8 cellular contexts compared by ENCODE assay signal in the genomic region with DNA sequence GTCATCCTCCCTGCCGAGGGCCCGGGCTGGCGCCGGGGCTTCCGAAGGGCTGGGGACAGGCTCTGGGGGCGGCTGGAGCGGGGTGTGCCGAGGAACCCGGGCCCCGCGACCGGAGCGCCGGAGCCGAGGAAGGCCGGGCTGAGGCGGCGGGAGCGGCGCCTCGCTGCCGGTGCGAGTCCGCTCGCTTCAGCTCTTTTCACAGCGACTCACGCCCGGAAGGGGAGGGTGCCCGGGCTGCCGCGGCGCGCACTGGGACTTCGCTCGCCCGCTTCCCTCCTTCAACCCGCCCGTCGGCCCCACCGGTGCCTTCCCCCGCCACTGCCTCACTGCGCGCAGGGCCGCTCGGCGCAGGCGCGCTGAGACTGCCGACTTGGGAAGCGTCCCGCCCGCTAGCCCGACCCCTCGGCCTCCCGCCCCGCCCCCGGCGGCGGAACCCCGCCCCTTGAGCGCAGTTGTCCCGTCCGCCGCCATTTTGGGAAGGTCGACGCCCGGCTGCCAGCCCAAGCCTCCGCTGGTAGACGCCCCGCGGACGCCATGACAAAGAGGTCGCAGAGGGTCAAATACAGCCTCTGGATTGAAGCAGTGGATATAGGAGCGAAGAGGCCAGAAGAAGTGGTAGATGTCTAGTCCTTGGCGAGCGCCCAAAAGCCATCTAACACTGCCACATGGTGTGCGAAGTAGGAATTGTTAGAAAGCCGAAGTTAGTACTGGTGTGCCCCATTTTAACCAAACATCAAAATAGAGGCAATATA. TPM values are rescaled to one million over a fixed set of nuclear protein-coding genes. Genes with fewer than 3 reads are reported as not detected.
DNase-seq lines count a peak whose midpoint lies in the region; ATAC-seq and TF ChIP-seq lines count a peak whose summit lies in the region.

A gene with protein sequence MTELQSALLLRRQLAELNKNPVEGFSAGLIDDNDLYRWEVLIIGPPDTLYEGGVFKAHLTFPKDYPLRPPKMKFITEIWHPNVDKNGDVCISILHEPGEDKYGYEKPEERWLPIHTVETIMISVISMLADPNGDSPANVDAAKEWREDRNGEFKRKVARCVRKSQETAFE (minus strand): TSS at position 364 of the 752 bp plus-strand sequence. CDS start 359 bp downstream, at position 5.

- H3K27me3 ChIP-seq in Peyer's patch (no peaks in the 10 kb centered on the region), esophagus muscularis mucosa (peaks cover 0 to 4% (median 0%) of the 10 kb centered on the region in 4 donors)

- H3K27ac Mint-ChIP-seq in stimulated activated effector memory CD8-positive, alpha-beta T cell treated with anti-CD3 and anti-CD28 coated beads, Interleukin-12 subunit alpha, Interleukin-12 subunit beta, amount 100 ng/mL, for 72 hours = peak within 1 kb of the TSS; percentile 89

- H3K9me3 ChIP-seq in KOPT-K1 (ENCODE audit: insufficient read depth, low read length, poor library complexity, severe bottlenecking) (no peaks in the 10 kb centered on the region), Peyer's patch (no peaks in the 10 kb centered on the region), esophagus muscularis mucosa (no peaks in the 10 kb centered on the region)

- peak in 4 of 6 experiments; percentile 4 to 51 (median 41) for TF ChIP-seq CTCF in Peyer's patch (IDR thresholded peaks at IDR 0.05)
- TF ChIP-seq CTCF in esophagus muscularis mucosa (IDR thresholded peaks at IDR 0.05) = peak; percentile 20 to 52 (median 33)

- intact Hi-C loops in esophagus muscularis mucosa (cut with DNase I) = no loop called here

- peak within 1 kb of the TSS; percentile 77 to 100 (median 94) for H3K4me3 ChIP-seq in Peyer's patch
- peak within 1 kb of the TSS; percentile 85 to 100 (median 92) for H3K4me3 ChIP-seq in esophagus muscularis mucosa

- no peaks in the 10 kb centered on the region for H3K9me3 Mint-ChIP-seq in stimulated activated effector memory CD8-positive, alpha-beta T cell treated with anti-CD3 and anti-CD28 coated beads, Interleukin-12 subunit alpha, Interleukin-12 subunit beta, amount 100 ng/mL, for 72 hours

- WGBS in esophagus muscularis mucosa = 3% methylated on average over 5 of the region's 78 CpGs

- H3K27ac ChIP-seq in KOPT-K1 (ENCODE audit: low read depth, low read length, poor library complexity, severe bottlenecking) (peak within 1 kb of the TSS; percentile 88), Peyer's patch (peak within 1 kb of the TSS; percentile 93 to 99 (median 98)), esophagus muscularis mucosa (replicated peaks in 1 of 4) (peak within 1 kb of the TSS; percentile 97 to 99 (median 98))

- DNase-seq in DMS79 treated with DMSO at 0.1 percent for 48 hours (lab: John Stamatoyannopoulos, UW) = peak; percentile 94
- peak; percentile 98 to 100 (median 99) for DNase-seq in Peyer's patch
- peak; percentile 100 for DNase-seq in activated T-cell treated with anti-CD3 and anti-CD28 coated beads, Interleukin-2, amount 50 U/mL, for 48 hours
- peak; percentile 99 for DNase-seq in esophagus muscularis mucosa (ENCODE audit: extremely low spot score)
- DNase-seq in myocyte (ENCODE audit: low read depth) = peak; percentile 98
- peak; percentile 98 for DNase-seq in stimulated activated effector memory CD8-positive, alpha-beta T cell treated with anti-CD3 and anti-CD28 coated beads, Interleukin-12 subunit alpha, Interleukin-12 subunit beta, amount 100 ng/mL, for 72 hours (ENCODE audit: low spot score in 2 of 2)

- TF ChIP-seq POLR2A in Peyer's patch (IDR thresholded peaks at IDR 0.05) = peak; percentile 94 to 96
- peak; percentile 86 for TF ChIP-seq POLR2A in esophagus muscularis mucosa (IDR thresholded peaks at IDR 0.05; ENCODE audit: low read depth)

- H3K4me3 Mint-ChIP-seq in stimulated activated effector memory CD8-positive, alpha-beta T cell treated with anti-CD3 and anti-CD28 coated beads, Interleukin-12 subunit alpha, Interleukin-12 subunit beta, amount 100 ng/mL, for 72 hours = peak within 1 kb of the TSS; percentile 78

- H3K36me3 ChIP-seq in KOPT-K1 (ENCODE audit: insufficient read depth, low read length) (peaks cover 16% of the 10 kb centered on the region), Peyer's patch (no peaks in the 10 kb centered on the region), esophagus muscularis mucosa (peaks cover 0 to 5% (median 2%) of the 10 kb centered on the region in 4 donors)

- peak; percentile 65 for ATAC-seq in GM21723 (IDR thresholded peaks at IDR 0.05; ENCODE audit: unreplicated experiment)
- ATAC-seq in stimulated activated effector memory CD8-positive, alpha-beta T cell treated with anti-CD3 and anti-CD28 coated beads, Interleukin-12 subunit alpha, Interleukin-12 subunit beta, amount 100 ng/mL, for 72 hours = peak; percentile 89

- H3K36me3 Mint-ChIP-seq in stimulated activated effector memory CD8-positive, alpha-beta T cell treated with anti-CD3 and anti-CD28 coated beads, Interleukin-12 subunit alpha, Interleukin-12 subunit beta, amount 100 ng/mL, for 72 hours = peaks cover 40% of the 10 kb centered on the region

- H3K4me1 ChIP-seq in Peyer's patch (peaks cover 0 to 6% (median 3%) of the 10 kb centered on the region in 4 donors), esophagus muscularis mucosa (peaks cover 23 to 43% (median 41%) of the 10 kb centered on the region in 4 donors)

- TF ChIP-seq EP300 in esophagus muscularis mucosa (IDR thresholded peaks at IDR 0.05) = no peak

- peaks cover 27% of the 10 kb centered on the region for H3K4me1 Mint-ChIP-seq in stimulated activated effector memory CD8-positive, alpha-beta T cell treated with anti-CD3 and anti-CD28 coated beads, Interleukin-12 subunit alpha, Interleukin-12 subunit beta, amount 100 ng/mL, for 72 hours

RNA-seq across cellular contexts. Expression of the gene that starts here (rescaled TPM):
- total RNA-seq in Peyer's patch (10 to 100 TPM; 26.4 to 54.1 (median 35.7) TPM), esophagus muscularis mucosa (10 to 100 TPM; 53.7 to 84.3 (median 61.2) TPM), myocyte (74.5 and 75.0 TPM in 2 replicates)
- polyA plus RNA-seq in myocyte (2012) = 35.2 TPM

Comparison
In these comparisons a context has a peak if more than half of its experiments do, and no peak if none do; other contexts are left out.
1. Peak in every context shown above with its lines: DNase-seq, ATAC-seq, H3K4me3 ChIP-seq and H3K27ac ChIP-seq.